8 cellular contexts compared by ENCODE assay signal in genomic region chr1:32465541-32466002, GRCh38. TPM values are rescaled to one million over a fixed set of nuclear protein-coding genes. Genes with fewer than 3 reads are reported as not detected.
DNase-seq lines count a peak whose midpoint lies in the region; ATAC-seq, FAIRE-seq and TF ChIP-seq lines count a peak whose summit lies in the region.
"Had no signal": no experiment of that assay in that cellular context is flagged by ENCODE, and none has a peak within 500 bp of the region (broad histone marks: within the 10 kb centered on the region; RNA-seq: fewer than 3 reads in every experiment).

No MANE protein-coding gene starts in this region.

- ATAC-seq in GM21717 (IDR thresholded peaks at IDR 0.05; ENCODE audit: unreplicated experiment) (no peak), HG03571 (IDR thresholded peaks at IDR 0.05; ENCODE audit: unreplicated experiment) (no peak)

- CTCF ChIA-PET in H1 (lab: Charles Lee; ENCODE audit: partially characterized antibody), result interaction anchor here (0.6 to 1.7 kb wide), 2 partner anchors 17 to 64 kb away, joined by 3 to 7 read pairs; no protein-coding TSS in a partner anchor

- no peaks in the 10 kb centered on the region for H3K9me3 Mint-ChIP-seq in osteocyte (ENCODE audit: unreplicated experiment)

- TF ChIP-seq POLR2A in H1 (IDR thresholded peaks at IDR 0.05; ENCODE audit: control extremely low read depth in 1 of 2, low read depth in 2 of 2, low read length in 2 of 2), result no peak

- peaks cover 1% of the 10 kb centered on the region for H3K36me3 Mint-ChIP-seq in osteocyte (ENCODE audit: unreplicated experiment)

- POLR2A ChIA-PET in H1 (lab: Charles Lee; ENCODE audit: partially characterized antibody), result interaction anchor here (0.9 to 1.3 kb wide), 2 partner anchors 41 to 130 kb away, joined by 4 read pairs; partner anchors contain the start of gene MARCKSL1

- no peaks in the 10 kb centered on the region for H3K9me3 ChIP-seq in H1 (ENCODE audit: insufficient read depth in 2 of 2, low read depth in 1 of 2, low read length in 1 of 2)

- H2BK12ac ChIP-seq in H1 (ENCODE audit: low read depth, low read length), result no peak overlapping the region

- peaks cover 12% of the 10 kb centered on the region for H3K23me2 ChIP-seq in H1 (ENCODE audit: low read depth, low read length)

- H3K14ac ChIP-seq in H1 (ENCODE audit: insufficient read length), result no peak overlapping the region

- no peak overlapping the region for H4K5ac ChIP-seq in H1 (ENCODE audit: insufficient read length, low read depth, low read length)

- no peak overlapping the region for H2BK120ac ChIP-seq in H1 (replicated peaks; ENCODE audit: low read depth, low read length)

- no peak overlapping the region for H4K91ac ChIP-seq in H1 (replicated peaks; ENCODE audit: insufficient read length, low read length)

- no peak for TF ChIP-seq EP300 in H1 (IDR thresholded peaks at IDR 0.05; ENCODE audit: borderline replicate concordance in 1 of 2, low read depth in 2 of 2, low read length in 2 of 2)

- H3K4me1 ChIP-seq in H1 (replicated peaks in 1 of 4; ENCODE audit: control insufficient read depth in 3 of 4, insufficient read depth in 4 of 4, low read length in 3 of 4), result peaks cover 0 to 4% (median 2%) of the 10 kb centered on the region in 4 experiments; a peak in 2 of 7 replicates

- no peak overlapping the region for H2BK5ac ChIP-seq in H1 (ENCODE audit: low read depth, low read length)

- in situ Hi-C loops in GM13976 (cut with MboI; ENCODE audit: low sequenced_read_pairs, unreplicated experiment), result no loop called here

- no peak overlapping the region for H2BK15ac ChIP-seq in H1 (ENCODE audit: low read length)

- WGBS in H1 (ENCODE audit: extremely low coverage in 1 of 2, insufficient coverage in 1 of 2, insufficient read length in 1 of 2, insufficient replicate concordance in 2 of 2, low coverage in 1 of 2, low lambda C conversion rate in 2 of 2, missing lambda C conversion rate in 1 of 2), 2 experiments, result 46% methylated on average over 13 of the region's 15 CpGs; no CpG with 5 or more reads in 1 of the 2 experiments

- H2AFZ ChIP-seq in H1 (ENCODE audit: low read length), result peak overlapping the region; percentile 28; the same call in 1 of the 2 replicates

- H3K23ac ChIP-seq in H1 (ENCODE audit: insufficient read length), result no peak overlapping the region

- no peak overlapping the region for H3K27ac Mint-ChIP-seq in osteocyte (ENCODE audit: unreplicated experiment)

- H3K27me3 ChIP-seq in H1 (replicated peaks in 1 of 4; ENCODE audit: control insufficient read depth in 3 of 4, extremely low read depth in 1 of 4, insufficient read depth in 3 of 4, low read length in 3 of 4), result no peaks in the 10 kb centered on the region

- H4K20me1 ChIP-seq in H1 (replicated peaks in 1 of 2; ENCODE audit: control insufficient read depth in 1 of 2, insufficient read depth in 2 of 2, low read length in 2 of 2), result peaks cover 0 to 3% of the 10 kb centered on the region in 2 experiments

- H3K4me3 ChIP-seq in H1 (ENCODE audit: extremely low read depth in 1 of 4, insufficient read depth in 2 of 4, low read depth in 3 of 4, low read length in 4 of 4), result peak overlapping the region; percentile 63 to 86 (median 78)

- H3K4ac ChIP-seq in H1 (replicated peaks; ENCODE audit: insufficient read length, low read depth, low read length), result no peak overlapping the region

- H3K27me3 Mint-ChIP-seq in osteocyte (ENCODE audit: unreplicated experiment), result peaks cover 20% of the 10 kb centered on the region

- H3K56ac ChIP-seq in H1 (replicated peaks; ENCODE audit: insufficient read length, low read depth, low read length), result no peak overlapping the region

- H3K9ac ChIP-seq in H1 (replicated peaks in 1 of 4; ENCODE audit: extremely low read depth in 1 of 4, low read depth in 3 of 4, low read length in 3 of 4), result no peak overlapping the region

- H3K36me3 ChIP-seq in H1 (ENCODE audit: control insufficient read depth in 2 of 4, insufficient read depth in 4 of 4, low read length in 3 of 4), result no peaks in the 10 kb centered on the region

- H3K4me3 Mint-ChIP-seq in osteocyte (ENCODE audit: unreplicated experiment), result peak overlapping the region; percentile 91

- H2BK20ac ChIP-seq in H1 (ENCODE audit: low read length), result no peak overlapping the region

- H3K79me1 ChIP-seq in H1 (ENCODE audit: low read depth, low read length), result no peaks in the 10 kb centered on the region

- peaks cover 0 to 7% of the 10 kb centered on the region in 2 experiments; a peak in 1 of 4 replicates for H3K79me2 ChIP-seq in H1 (ENCODE audit: control insufficient read depth in 1 of 2, insufficient read depth in 2 of 2, low read length in 2 of 2)

- H3K4me2 ChIP-seq in H1 (ENCODE audit: insufficient read depth in 1 of 2, low read depth in 2 of 2, low read length in 2 of 2), result peak overlapping the region; percentile 90 to 100

- DNase-seq in GM13976 (ENCODE audit: low spot score) (peak; percentile 49), MV-4-11 (lab: John Stamatoyannopoulos, UW) (peak; percentile 51), H1 (ENCODE audit: low read depth in 1 of 2, low spot score in 2 of 2) (no peak), osteocyte (ENCODE audit: extremely low spot score, unreplicated experiment) (no peak), NCI-H1694 treated with DMSO at 0.1 percent for 48 hours (lab: John Stamatoyannopoulos, UW) (no peak)
- DNase-seq: NCI-H187 treated with DMSO at 0.1 percent for 48 hours had no signal

- TF ChIP-seq CTCF in GM13976 (IDR thresholded peaks at IDR 0.05; ENCODE audit: borderline replicate concordance, control extremely low read depth, extremely low read depth, insufficient read depth, missing control alignments) (no peak), H1 (IDR thresholded peaks at IDR 0.05; ENCODE audit: control extremely low read depth in 1 of 3, insufficient read depth in 1 of 3, low read depth in 1 of 3, low read length in 3 of 3) (no peak), osteocyte (IDR thresholded peaks at IDR 0.05) (no peak)

- no peak overlapping the region for H3K18ac ChIP-seq in H1 (ENCODE audit: extremely low read depth, low read length)

- H2AK5ac ChIP-seq in H1 (ENCODE audit: low read depth, low read length), result no peak overlapping the region

- peaks cover 13% of the 10 kb centered on the region for H3K4me1 Mint-ChIP-seq in osteocyte (ENCODE audit: unreplicated experiment)

- no peak overlapping the region for H4K8ac ChIP-seq in H1 (ENCODE audit: extremely low read depth, insufficient read depth, low read length)

- H3K27ac ChIP-seq in H1 (ENCODE audit: low read depth, low read length), result no peak overlapping the region

- FAIRE-seq in H1 (lab: Jason Lieb, UNC), result peak; percentile 19

- no peak for TF ChIP-seq RAD21 in H1 (IDR thresholded peaks at IDR 0.05 in 1 of 2, conservative IDR thresholded peaks at IDR 0.05 in 1 of 2; ENCODE audit: low read depth in 2 of 2, low read length in 2 of 2)

TF ChIP-seq in H1, 55 proteins besides CTCF, POLR2A, EP300 and RAD21:
- no peak for TF ChIP-seq MAFK (IDR thresholded peaks at IDR 0.05; ENCODE audit: low read depth, low read length)
- TF ChIP-seq KDM5A (IDR thresholded peaks at IDR 0.05; ENCODE audit: low read length), result no peak
- TF ChIP-seq JUN (IDR thresholded peaks at IDR 0.05; ENCODE audit: low read depth, low read length), result no peak
- no peak for TF ChIP-seq PHF8 (conservative IDR thresholded peaks at IDR 0.05; ENCODE audit: low read depth, low read length)
- peak; percentile 18 for TF ChIP-seq SAP30 (IDR thresholded peaks at IDR 0.05; ENCODE audit: insufficient read depth, insufficient replicate concordance, low read length)
- TF ChIP-seq CREB1 (IDR thresholded peaks at IDR 0.05), result no peak
- peak; percentile 7 for TF ChIP-seq KDM4A (IDR thresholded peaks at IDR 0.05; ENCODE audit: low read depth, low read length, severe bottlenecking)
- TF ChIP-seq, protein P1, sequence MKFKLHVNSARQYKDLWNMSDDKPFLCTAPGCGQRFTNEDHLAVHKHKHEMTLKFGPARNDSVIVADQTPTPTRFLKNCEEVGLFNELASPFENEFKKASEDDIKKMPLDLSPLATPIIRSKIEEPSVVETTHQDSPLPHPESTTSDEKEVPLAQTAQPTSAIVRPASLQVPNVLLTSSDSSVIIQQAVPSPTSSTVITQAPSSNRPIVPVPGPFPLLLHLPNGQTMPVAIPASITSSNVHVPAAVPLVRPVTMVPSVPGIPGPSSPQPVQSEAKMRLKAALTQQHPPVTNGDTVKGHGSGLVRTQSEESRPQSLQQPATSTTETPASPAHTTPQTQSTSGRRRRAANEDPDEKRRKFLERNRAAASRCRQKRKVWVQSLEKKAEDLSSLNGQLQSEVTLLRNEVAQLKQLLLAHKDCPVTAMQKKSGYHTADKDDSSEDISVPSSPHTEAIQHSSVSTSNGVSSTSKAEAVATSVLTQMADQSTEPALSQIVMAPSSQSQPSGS (IDR thresholded peaks at IDR 0.05; ENCODE audit: low read length), result no peak
- no peak for TF ChIP-seq TCF12 (IDR thresholded peaks at IDR 0.05; ENCODE audit: low read depth, low read length)
- TF ChIP-seq TAF7 (optimal IDR thresholded peaks at IDR 0.05; ENCODE audit: borderline replicate concordance, low read depth, low read length), result no peak

RNA-seq across cellular contexts. Expression of gene ZBTB8B, which starts 0.7 kb away (rescaled TPM):
- total RNA-seq in H1 (2021; fragmentation: NEBNext Ultra II Directional; extraction: Animal tissue kit (Norgen Biotek cat#: 25700)), result 3.5 and 3.7 TPM in 2 replicates
- polyA plus RNA-seq in H1 (2011; rRNA removed), result 1.2 and 1.3 TPM in 2 replicates
- polyA plus RNA-seq in H1 (2011; cell fraction: cytosol; rRNA removed), result 1.5 TPM
- polyA plus RNA-seq in H1 (2011; cell fraction: nucleus; rRNA removed), result 1.6 TPM
- 1.5 to 2.7 TPM (median 2.0 TPM) in 4 replicates for polyA plus RNA-seq in H1 (2012, experiment 1 of 2)
- polyA plus RNA-seq in H1 (2012, experiment 2 of 2), result 0.54 TPM
- polyA plus RNA-seq in H1 (2013, experiment 1 of 2), result 1.7 TPM
- 1.6 TPM for polyA plus RNA-seq in H1 (2013, experiment 2 of 2)
- 2.8 and 3.0 TPM in 2 replicates for polyA minus RNA-seq in H1 (2011; rRNA and poly(A)+ RNA removed)
- polyA minus RNA-seq in H1 (2011; cell fraction: cytosol; rRNA and poly(A)+ RNA removed), result 1.7 TPM
- polyA minus RNA-seq in H1 (2011; cell fraction: nucleus; rRNA and poly(A)+ RNA removed), result 2.3 TPM
- 0.08 and 0.10 TPM in 2 replicates for total RNA-seq in osteocyte

Comparison
In these comparisons a context has a peak if more than half of its experiments do, and no peak if none do; other contexts are left out.
1. DNase-seq: peak in GM13976 (single experiment) and MV-4-11 (single experiment); none in H1 (0 of 2), osteocyte (single experiment) and NCI-H1694 treated with DMSO at 0.1 percent for 48 hours (single experiment).